In genomic region chr5:122673343-122673742, GRCh38 we compare ENCODE assay signal across 23 cellular contexts.
A peak's percentile ranks its signal among the peaks of the same experiment; 100 is the strongest.
DNase-seq lines count a peak whose midpoint lies in the region; ATAC-seq and TF ChIP-seq lines count a peak whose summit lies in the region.
"Had no signal": no experiment of that assay in that cellular context is flagged by ENCODE, and none has a peak within 500 bp of the region (broad histone marks: within the 10 kb centered on the region; RNA-seq: fewer than 3 reads in every experiment).

No MANE protein-coding gene starts in this region.

- WGBS in aorta, 2 donors = 61 to 75% methylated on average over 3 of the region's 3 CpGs

- no peaks in the 10 kb centered on the region for H3K4me1 ChIP-seq in right atrium auricular region
- H3K4me1 ChIP-seq in aorta (ENCODE audit: control insufficient read depth in 1 of 2, insufficient read depth in 2 of 2, low read length in 2 of 2) = peaks cover 0 to under 1% of the 10 kb centered on the region in 2 donors
- H3K4me1 ChIP-seq: ascending aorta, left lung, parathyroid adenoma had no signal

- ATAC-seq in aorta (ENCODE audit: low FRiP score) = peak; percentile 84
- ATAC-seq: left lung, natural killer cell had no signal

- H3K27ac ChIP-seq in right atrium auricular region = no peak overlapping the region
- H3K27ac ChIP-seq in aorta (ENCODE audit: low read depth in 1 of 2, low read length in 2 of 2) = no peak overlapping the region
- H3K27ac ChIP-seq: ascending aorta, hepatocyte, left lung, parathyroid adenoma had no signal

- peak; percentile 16 for DNase-seq in HFF-Myc (ENCODE audit: extremely low read depth, low read depth)
- DNase-seq in fibroblast of gingiva (ENCODE audit: low read depth) = peak; percentile 80
- peak; percentile 67 for DNase-seq in right atrium auricular region (ENCODE audit: low spot score)
- DNase-seq in aorta = peak in 1 of 2 donors; percentile 64
- no peak for DNase-seq in NCI-H1436 (lab: John Stamatoyannopoulos, UW)
- no peak for DNase-seq in DMS79 (lab: John Stamatoyannopoulos, UW)
- no peak for DNase-seq in activated CD4-positive, alpha-beta T cell treated with anti-CD3 and anti-CD28 coated beads, Interleukin-2, amount 50 U/mL, for 1 hour
- DNase-seq: activated naive CD4-positive, alpha-beta T cell treated with anti-CD3 and anti-CD28 coated beads for 36 hours; activated T-cell treated with anti-CD3 and anti-CD28 coated beads, Interleukin-2, amount 50 U/mL, for 24 hours; COR-L47; DND-41; GOT3; immature natural killer cell; left lung; midbrain; natural killer cell; NCI-H1048; NCI-H187 treated with DMSO at 0.1 percent for 48 hours; NCI-H2227 treated with DMSO at 0.1 percent for 48 hours; NCI-H748 treated with DMSO at 0.1 percent for 48 hours had no signal

- H3K27me3 ChIP-seq in right atrium auricular region = no peaks in the 10 kb centered on the region
- H3K27me3 ChIP-seq in aorta (ENCODE audit: control insufficient read depth in 1 of 2, insufficient read depth in 2 of 2, low read length in 1 of 2) = no peaks in the 10 kb centered on the region
- H3K27me3 ChIP-seq: ascending aorta, hepatocyte, left lung had no signal

- intact Hi-C loops in aorta (cut with DNase I) = no loop called here

- H3K9me3 ChIP-seq in right atrium auricular region (no peaks in the 10 kb centered on the region), aorta (ENCODE audit: control insufficient read depth, low read length) (no peaks in the 10 kb centered on the region)
- H3K9me3 ChIP-seq: ascending aorta had no signal

- H3K36me3 ChIP-seq in right atrium auricular region (no peaks in the 10 kb centered on the region), aorta (ENCODE audit: control insufficient read depth in 1 of 2, insufficient read depth in 2 of 2, low read length in 1 of 2) (no peaks in the 10 kb centered on the region)
- H3K36me3 ChIP-seq: ascending aorta, left lung had no signal

- H3K4me3 ChIP-seq in HFF-Myc (replicated peaks; ENCODE audit: low read depth, low read length) (no peak overlapping the region), right atrium auricular region (no peak overlapping the region), aorta (ENCODE audit: low read length in 2 of 2) (no peak overlapping the region)
- H3K4me3 ChIP-seq: ascending aorta, hepatocyte, left lung had no signal

- TF ChIP-seq CTCF in HFF-Myc (IDR thresholded peaks at IDR 0.05; ENCODE audit: low read depth, low read length, missing control alignments) (no peak), right atrium auricular region (IDR thresholded peaks at IDR 0.05) (no peak)

Comparison
In these comparisons a context has a peak if more than half of its experiments do, and no peak if none do; other contexts are left out.
1. DNase-seq: peak in HFF-Myc (single experiment), fibroblast of gingiva (single experiment) and right atrium auricular region (single experiment); none in NCI-H1436 (single experiment), DMS79 (single experiment) and activated CD4-positive, alpha-beta T cell treated with anti-CD3 and anti-CD28 coated beads, Interleukin-2, amount 50 U/mL, for 1 hour (single experiment).